Comparison of ENCODE assay signal across 8 cellular contexts in the genomic region with DNA sequence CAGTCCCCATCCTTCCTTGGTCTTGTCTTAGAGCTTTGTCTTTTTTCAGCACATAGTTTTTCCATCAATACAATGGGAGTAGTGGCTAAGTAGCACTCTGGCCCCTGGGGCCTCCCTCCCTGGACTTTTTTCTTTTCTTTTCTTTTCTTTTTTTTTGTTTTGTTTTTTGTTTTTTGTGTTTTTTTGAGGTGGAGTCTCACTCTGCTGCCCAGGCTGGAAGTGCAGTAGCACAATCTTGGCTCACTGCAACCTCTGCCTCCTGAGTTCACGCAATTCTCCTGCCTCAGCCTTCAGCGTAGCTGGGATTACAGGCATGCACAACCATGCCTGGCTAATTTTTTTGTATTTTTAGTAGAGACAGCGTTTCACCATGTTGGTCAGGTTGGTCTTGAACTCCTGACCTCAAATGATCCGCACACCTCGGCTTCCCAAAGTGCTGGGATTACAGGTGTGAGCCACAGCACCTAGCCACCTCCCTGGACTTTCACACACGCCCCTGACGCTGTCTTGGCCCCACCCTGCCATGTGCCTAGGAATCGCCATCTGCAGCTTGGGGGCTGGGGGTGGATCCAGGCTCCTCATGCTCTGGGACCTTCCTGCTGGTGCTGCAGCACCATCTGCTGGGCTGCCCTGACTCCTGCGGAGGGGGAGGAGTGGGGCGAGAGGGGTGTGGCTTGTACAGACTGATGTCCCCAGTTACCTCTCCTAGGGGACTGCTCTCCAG. TPM values are rescaled to one million over a fixed set of nuclear protein-coding genes. Genes with fewer than 3 reads are reported as not detected.
DNase-seq lines count a peak whose midpoint lies in the region; ATAC-seq and TF ChIP-seq lines count a peak whose summit lies in the region.

No MANE protein-coding gene starts in this region.

- ATAC-seq in GM19463 (IDR thresholded peaks at IDR 0.05; ENCODE audit: unreplicated experiment), result peak; percentile 53

- WGBS in ovary, 3 donors, result 4 to 8% (median 4%) methylated on average over 8 to 10 of the region's 10 CpGs
- WGBS in testis, 2 donors, result 18 to 35% methylated on average over 10 of the region's 10 CpGs

- H3K36me3 ChIP-seq in BE2C, result peaks cover 37% of the 10 kb centered on the region
- no peaks in the 10 kb centered on the region for H3K36me3 ChIP-seq in ovary
- no peaks in the 10 kb centered on the region for H3K36me3 ChIP-seq in testis (ENCODE audit: low read depth, missing control alignments)

- peaks cover under 1% of the 10 kb centered on the region for H3K36me3 Mint-ChIP-seq in activated naive CD4-positive, alpha-beta T cell treated with anti-CD3 and anti-CD28 coated beads, Interleukin-2, amount 50 U/mL, for 24 hours

- H3K4me3 ChIP-seq in BE2C (ENCODE audit: low read depth, low read length) (peak overlapping the region; percentile 91), ovary (peak overlapping the region; percentile 82), testis (no peak overlapping the region)

- H3K9me3 Mint-ChIP-seq in activated naive CD4-positive, alpha-beta T cell treated with anti-CD3 and anti-CD28 coated beads, Interleukin-2, amount 50 U/mL, for 24 hours, result no peaks in the 10 kb centered on the region

- H3K27ac ChIP-seq in ovary (peak overlapping the region; percentile 77 to 90), testis (peak overlapping the region; percentile 89 to 96)

- H3K4me1 ChIP-seq in BE2C (peaks cover 8% of the 10 kb centered on the region), ovary (ENCODE audit: insufficient read depth) (peaks cover 15% of the 10 kb centered on the region), testis (peaks cover 66% of the 10 kb centered on the region)

- H3K27me3 Mint-ChIP-seq in activated naive CD4-positive, alpha-beta T cell treated with anti-CD3 and anti-CD28 coated beads, Interleukin-2, amount 50 U/mL, for 24 hours, result no peaks in the 10 kb centered on the region

- peaks cover 39% of the 10 kb centered on the region for H3K4me1 Mint-ChIP-seq in activated naive CD4-positive, alpha-beta T cell treated with anti-CD3 and anti-CD28 coated beads, Interleukin-2, amount 50 U/mL, for 24 hours

- H3K9me3 ChIP-seq in BE2C, result no peaks in the 10 kb centered on the region
- no peaks in the 10 kb centered on the region for H3K9me3 ChIP-seq in ovary
- no peaks in the 10 kb centered on the region for H3K9me3 ChIP-seq in testis

- intact Hi-C loops in ovary (cut with DNase I), result loop anchor here (1.0 to 10.0 kb wide), 7 partner anchors 162 to 420 kb away; a partner anchor contains a TSS
- intact Hi-C loops in testis (cut with DNase I; ENCODE audit: low total_unique reads), result loop anchor here (5.0 kb wide), 2 partner anchors 162 to 177 kb away; no protein-coding TSS in a partner anchor

- H3K27me3 ChIP-seq in BE2C, result no peaks in the 10 kb centered on the region
- no peaks in the 10 kb centered on the region for H3K27me3 ChIP-seq in ovary
- no peaks in the 10 kb centered on the region for H3K27me3 ChIP-seq in testis

- peak; percentile 28 for TF ChIP-seq POLR2A in ovary (IDR thresholded peaks at IDR 0.05)
- no peak for TF ChIP-seq POLR2A in testis (IDR thresholded peaks at IDR 0.05)

- no peak for TF ChIP-seq EP300 in ovary (IDR thresholded peaks at IDR 0.05)

- H3K27ac Mint-ChIP-seq in activated naive CD4-positive, alpha-beta T cell treated with anti-CD3 and anti-CD28 coated beads, Interleukin-2, amount 50 U/mL, for 24 hours, result peak overlapping the region; percentile 11

- peak; percentile 95 for DNase-seq in BE2C
- DNase-seq in NAMALWA (ENCODE audit: low spot score), result peak; percentile 95
- peak; percentile 83 for DNase-seq in SKM-1 (lab: John Stamatoyannopoulos, UW; ENCODE audit: unreplicated experiment)
- DNase-seq in glomerular endothelial cell (ENCODE audit: extremely low read depth, low read depth, low spot score), result peak; percentile 37
- DNase-seq in ovary, result peak; percentile 90 to 93 (median 92)
- DNase-seq in testis, result peak; percentile 95

- H3K4me3 Mint-ChIP-seq in activated naive CD4-positive, alpha-beta T cell treated with anti-CD3 and anti-CD28 coated beads, Interleukin-2, amount 50 U/mL, for 24 hours, result peak overlapping the region; percentile 91

- TF ChIP-seq CTCF in BE2C (IDR thresholded peaks at IDR 0.05; ENCODE audit: low read depth, low read length) (peak; percentile 99), ovary (IDR thresholded peaks at IDR 0.05) (peak; percentile 95 to 97 (median 96)), testis (IDR thresholded peaks at IDR 0.05) (peak; percentile 76 to 95 (median 95))

RNA-seq across cellular contexts. Expression of a gene that starts 2.8 kb away (rescaled TPM):
- polyA plus RNA-seq in BE2C (2012; ENCODE audit: insufficient read depth, insufficient read length, low read depth), result 59.8 TPM
- total RNA-seq in glomerular endothelial cell (19.3 and 34.8 TPM in 2 replicates), ovary (10 to 100 TPM; 16.8 to 66.1 (median 46.4) TPM), testis (100 to 1,000 TPM; 167 to 168 TPM)
- polyA plus RNA-seq in ovary (10 to 100 TPM in 1 of 2 donors, 1 to 10 TPM in 1; 4.8 to 19.5 TPM), testis (ENCODE audit: insufficient read depth, low read depth, low replicate concordance) (321 TPM)

RNA-seq across cellular contexts. Expression of a gene that starts 53.6 kb away (rescaled TPM):
- polyA plus RNA-seq in BE2C (2012; ENCODE audit: insufficient read depth, insufficient read length, low read depth), result not detected
- not detected in 2 replicates for total RNA-seq in glomerular endothelial cell
- total RNA-seq in ovary, result not detected
- not detected for polyA plus RNA-seq in ovary
- total RNA-seq in testis, result 10 to 100 TPM in 1 of 2 donors, 1 to 10 TPM in 1; 9.1 to 16.1 TPM
- 15.1 TPM for polyA plus RNA-seq in testis (ENCODE audit: insufficient read depth, low read depth, low replicate concordance)

Comparison
In these comparisons a context has a peak if more than half of its experiments do, and no peak if none do; other contexts are left out.
1. DNase-seq: peak in every context shown above with its lines; median percentile 95 in BE2C; 95 in NAMALWA; 95 in testis; 92 in ovary; 83 in SKM-1; 37 in glomerular endothelial cell.
2. H3K4me3 ChIP-seq: peak in BE2C (single experiment) and ovary (single experiment); none in testis (0 of 2).
3. RNA of a gene that starts 53.6 kb away (total RNA-seq): 9.1 to 16.1 TPM in testis; not detected in glomerular endothelial cell and not detected in ovary; every median in the first group is over 10 times any median in the second.
4. Peak in every context shown above with its lines, with median percentiles within 50 percentile points of each other: CTCF ChIP-seq.